ENCODE assay signal across 12 cellular contexts in the genomic region with DNA sequence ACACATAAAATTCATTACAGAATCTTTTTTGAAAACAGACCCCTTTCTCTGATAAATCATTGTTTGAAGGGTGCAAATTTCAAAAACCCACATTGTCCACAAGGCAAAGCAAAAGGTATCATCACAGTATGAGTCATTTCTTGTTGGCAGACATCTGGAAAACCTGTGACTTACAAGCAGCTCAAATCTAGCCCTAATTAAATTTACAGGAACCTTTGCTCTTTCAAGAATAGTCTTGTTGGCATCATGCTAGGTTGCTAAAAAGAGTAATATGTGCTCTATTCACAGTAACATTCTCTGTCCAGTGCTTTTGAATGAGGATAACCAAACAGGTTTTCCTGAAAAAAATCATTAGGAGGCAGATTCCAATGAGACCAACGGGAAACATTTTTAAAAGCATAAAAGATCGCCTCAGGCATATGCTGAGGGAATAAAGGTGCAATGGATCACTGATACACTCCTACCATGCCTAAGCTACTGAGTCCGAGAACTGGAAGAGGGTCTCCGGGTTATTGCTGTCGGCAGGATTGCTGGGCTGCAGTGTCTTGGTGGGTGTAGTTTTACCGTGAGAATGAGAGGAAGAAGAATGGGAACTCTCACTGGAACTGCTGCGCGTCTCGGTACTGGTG. TPM values are rescaled to one million over a fixed set of nuclear protein-coding genes. Genes with fewer than 3 reads are reported as not detected.
DNase-seq lines count a peak whose midpoint lies in the region; ATAC-seq and TF ChIP-seq lines count a peak whose summit lies in the region.
"Had no signal": no experiment of that assay in that cellular context is flagged by ENCODE, and none has a peak within 500 bp of the region (broad histone marks: within the 10 kb centered on the region; RNA-seq: fewer than 3 reads in every experiment).

No MANE protein-coding gene starts in this region.

- H3K4me3 ChIP-seq in heart right ventricle (no peak overlapping the region), right cardiac atrium (ENCODE audit: low read length) (no peak overlapping the region), RWPE2 (ENCODE audit: severe bottlenecking) (no peak overlapping the region), fibroblast of the aortic adventitia (ENCODE audit: low read depth, low read length) (no peak overlapping the region), smooth muscle cell (no peak overlapping the region), body of pancreas (no peak overlapping the region), spleen (no peak overlapping the region)

- H4K20me1 ChIP-seq in smooth muscle cell (ENCODE audit: low read depth): no peaks in the 10 kb centered on the region

- H3K9me3 ChIP-seq in heart right ventricle (no peaks in the 10 kb centered on the region), right cardiac atrium (ENCODE audit: control insufficient read depth, low read length) (no peaks in the 10 kb centered on the region), RWPE2 (ENCODE audit: severe bottlenecking) (no peaks in the 10 kb centered on the region), smooth muscle cell (replicated peaks; ENCODE audit: low read depth) (no peaks in the 10 kb centered on the region), body of pancreas (no peaks in the 10 kb centered on the region), spleen (no peaks in the 10 kb centered on the region)

- H3K27me3 ChIP-seq in heart right ventricle (no peaks in the 10 kb centered on the region), right cardiac atrium (ENCODE audit: control insufficient read depth, insufficient read depth) (no peaks in the 10 kb centered on the region), RWPE2 (ENCODE audit: insufficient read depth, poor library complexity, severe bottlenecking) (no peaks in the 10 kb centered on the region), smooth muscle cell (ENCODE audit: low read depth) (no peaks in the 10 kb centered on the region), body of pancreas (no peaks in the 10 kb centered on the region), spleen (replicated peaks in 1 of 7) (no peaks in the 10 kb centered on the region)

- WGBS in heart right ventricle, 2 donors: 76 to 79% methylated on average over 9 of the region's 9 CpGs
- WGBS in right cardiac atrium: 77% methylated on average over 9 of the region's 9 CpGs
- WGBS in smooth muscle cell (ENCODE audit: low lambda C conversion rate): 86% methylated on average over 9 of the region's 9 CpGs
- 88% methylated on average over 9 of the region's 9 CpGs for WGBS in body of pancreas, 2 donors
- WGBS in spleen, 5 donors: 91 to 96% (median 95%) methylated on average over 9 of the region's 9 CpGs

- TF ChIP-seq CTCF in heart right ventricle (IDR thresholded peaks at IDR 0.05): no peak
- no peak for TF ChIP-seq CTCF in RWPE2 (IDR thresholded peaks at IDR 0.05; ENCODE audit: poor library complexity, severe bottlenecking)
- no peak for TF ChIP-seq CTCF in fibroblast of the aortic adventitia (IDR thresholded peaks at IDR 0.05; ENCODE audit: insufficient read depth, low read length)
- TF ChIP-seq CTCF in smooth muscle cell (IDR thresholded peaks at IDR 0.05; ENCODE audit: borderline replicate concordance, insufficient read depth, poor library complexity, severe bottlenecking): no peak
- TF ChIP-seq CTCF in body of pancreas (IDR thresholded peaks at IDR 0.05): no peak
- TF ChIP-seq CTCF in spleen (IDR thresholded peaks at IDR 0.05 in 8 of 11, conservative IDR thresholded peaks at IDR 0.05 in 3 of 11): no peak

- intact Hi-C loops in heart right ventricle (cut with DNase I): no loop called here
- intact Hi-C loops in right cardiac atrium (cut with DNase I): no loop called here
- intact Hi-C loops in body of pancreas (cut with DNase I): no loop called here
- intact Hi-C loops in spleen (cut with DNase I; ENCODE audit: low total_unique reads): no loop called here

- H3K79me2 ChIP-seq in smooth muscle cell (ENCODE audit: low read depth): no peaks in the 10 kb centered on the region

- no peak for DNase-seq in heart right ventricle
- DNase-seq in right cardiac atrium: no peak
- no peak for DNase-seq in RWPE2 (ENCODE audit: low spot score)
- DNase-seq in fibroblast of the aortic adventitia (ENCODE audit: low read depth): peak; percentile 66
- DNase-seq in smooth muscle cell (lab: John Stamatoyannopoulos, UW; ENCODE audit: unreplicated experiment): no peak
- no peak for DNase-seq in body of pancreas
- no peak for DNase-seq in DMS153 (lab: John Stamatoyannopoulos, UW)
- no peak for DNase-seq in spleen
- DNase-seq: activated naive CD4-positive, alpha-beta T cell treated with anti-CD3 and anti-CD28 coated beads for 36 hours; AML-193; effector memory CD8-positive, alpha-beta T cell; NCI-H187 had no signal

- H3K4me2 ChIP-seq in smooth muscle cell: peak overlapping the region; percentile 1

- H3K9ac ChIP-seq in smooth muscle cell (ENCODE audit: low read depth): no peak overlapping the region

- ATAC-seq in heart right ventricle (peak in 5 of 8 donors; percentile 25 to 76 (median 41)), right cardiac atrium (no peak), RWPE2 (ENCODE audit: low read depth) (peak; percentile 81), body of pancreas (no peak)
- ATAC-seq: effector memory CD8-positive, alpha-beta T cell had no signal

- TF ChIP-seq POLR2A in body of pancreas (IDR thresholded peaks at IDR 0.05) (no peak), spleen (IDR thresholded peaks at IDR 0.05) (no peak)

- H3K4me1 ChIP-seq in heart right ventricle (peaks cover 0 to 40% (median 13%) of the 10 kb centered on the region in 9 donors), right cardiac atrium (ENCODE audit: control insufficient read depth, insufficient read depth, low read length) (no peaks in the 10 kb centered on the region), RWPE2 (ENCODE audit: insufficient read depth, poor library complexity, severe bottlenecking) (peaks cover 32% of the 10 kb centered on the region), smooth muscle cell (ENCODE audit: low read depth) (peaks cover 9% of the 10 kb centered on the region), body of pancreas (no peaks in the 10 kb centered on the region), spleen (no peaks in the 10 kb centered on the region)

- H3K36me3 ChIP-seq in heart right ventricle: peaks cover 0 to 23% (median 0%) of the 10 kb centered on the region in 9 donors
- H3K36me3 ChIP-seq in RWPE2 (ENCODE audit: low read depth): no peaks in the 10 kb centered on the region
- H3K36me3 ChIP-seq in smooth muscle cell (ENCODE audit: low read depth): no peaks in the 10 kb centered on the region
- no peaks in the 10 kb centered on the region for H3K36me3 ChIP-seq in body of pancreas (replicated peaks in 1 of 2; ENCODE audit: insufficient read depth in 1 of 2, low read depth in 2 of 2)
- H3K36me3 ChIP-seq in spleen: peaks cover 0 to 48% (median 25%) of the 10 kb centered on the region in 6 donors

- H3F3A ChIP-seq in smooth muscle cell (ENCODE audit: low read depth): no peaks in the 10 kb centered on the region

- H3K27ac ChIP-seq in heart right ventricle (peak overlapping the region in 4 of 10 donors; percentile 16 to 38 (median 26)), right cardiac atrium (ENCODE audit: low read length) (no peak overlapping the region), RWPE2 (ENCODE audit: poor library complexity, severe bottlenecking) (peak overlapping the region; percentile 73), smooth muscle cell (ENCODE audit: low read depth) (peak overlapping the region; percentile 32), body of pancreas (no peak overlapping the region), spleen (no peak overlapping the region)

- H2AFZ ChIP-seq in smooth muscle cell (ENCODE audit: low read depth): no peak overlapping the region

RNA-seq across cellular contexts. Expression of gene TTC7B, which starts 55.5 kb away (rescaled TPM):
- total RNA-seq in heart right ventricle (10 to 100 TPM; 59.1 to 79.4 (median 66.6) TPM), right cardiac atrium (10 to 100 TPM; 80.7 to 88.7 (median 85.5) TPM), fibroblast of the aortic adventitia (ENCODE audit: low replicate concordance) (24.9 and 50.9 TPM in 2 replicates), smooth muscle cell (22.1 and 29.2 TPM in 2 replicates), body of pancreas (10 to 100 TPM; 15.3 to 44.2 TPM), spleen (10 to 100 TPM; 54.1 to 98.4 (median 64.7) TPM)
- polyA plus RNA-seq in heart right ventricle (10 to 100 TPM; 23.0 to 23.5 TPM), right cardiac atrium (38.1 TPM), smooth muscle cell (34.5 and 54.1 TPM in 2 replicates), spleen (10 to 100 TPM in 1 of 3 donors, 1 to 10 TPM in 2; 6.6 to 16.0 (median 6.7) TPM)

Comparison
In these comparisons a context has a peak if more than half of its experiments do, and no peak if none do; other contexts are left out.
1. ATAC-seq: peak in heart right ventricle (5 of 8) and RWPE2 (single experiment); none in right cardiac atrium (0 of 2) and body of pancreas (single experiment).
2. H3K27ac ChIP-seq: peak in RWPE2 (single experiment) and smooth muscle cell (single experiment); none in right cardiac atrium (single experiment), body of pancreas (0 of 4) and spleen (0 of 8).